Comparison of ENCODE assay signal across 21 cellular contexts in the genomic region with DNA sequence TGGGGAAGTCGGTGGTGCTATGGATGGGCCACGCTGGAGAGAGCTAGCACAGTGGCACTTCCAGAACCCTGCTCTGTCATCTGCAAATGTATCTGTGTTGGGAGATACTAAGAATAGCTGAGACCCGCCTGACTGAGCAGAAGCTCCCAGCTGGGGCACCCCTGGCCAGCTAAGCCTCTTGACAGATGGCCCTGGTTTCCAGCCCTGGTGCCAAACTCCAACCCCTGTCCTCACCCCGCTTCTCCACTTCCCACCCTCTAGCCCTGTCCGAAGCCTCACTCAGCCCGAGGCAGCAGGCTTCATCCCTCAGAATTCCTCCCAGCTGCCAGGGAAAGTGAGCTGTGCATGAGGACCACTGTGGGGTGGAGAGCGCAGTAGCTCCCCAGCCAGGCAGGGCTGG.
DNase-seq lines count a peak whose midpoint lies in the region; ATAC-seq and TF ChIP-seq lines count a peak whose summit lies in the region.
"Had no signal": no experiment of that assay in that cellular context is flagged by ENCODE, and none has a peak within 500 bp of the region (broad histone marks: within the 10 kb centered on the region; RNA-seq: fewer than 3 reads in every experiment).

No MANE protein-coding gene starts in this region.

- H3K79me2 ChIP-seq in neural progenitor cell (ENCODE audit: low read depth) = no peaks in the 10 kb centered on the region

- H3K27ac ChIP-seq in BLaER1 = no peak overlapping the region
- H3K27ac ChIP-seq in neural progenitor cell = no peak overlapping the region
- no peak overlapping the region for H3K27ac ChIP-seq in CD4-positive, alpha-beta T cell (ENCODE audit: low read depth, low read length)

- no peak for TF ChIP-seq CTCF in neural progenitor cell (IDR thresholded peaks at IDR 0.05)
- no peak for TF ChIP-seq CTCF in CD4-positive, alpha-beta T cell (IDR thresholded peaks at IDR 0.05)

- no peaks in the 10 kb centered on the region for H3F3A ChIP-seq in neural progenitor cell (ENCODE audit: low read depth)

- H3K36me3 Mint-ChIP-seq in neural progenitor cell = no peaks in the 10 kb centered on the region
- H3K36me3 Mint-ChIP-seq in CD4-positive, alpha-beta T cell (ENCODE audit: low read depth) = no peaks in the 10 kb centered on the region
- H3K36me3 Mint-ChIP-seq: CD14-positive monocyte had no signal

- POLR2A ChIA-PET in CD4-positive, alpha-beta T cell (lab: Charles Lee) = no interaction called here

- H3K9ac ChIP-seq in BLaER1 (no peak overlapping the region), neural progenitor cell (no peak overlapping the region)

- H3K4me3 ChIP-seq in BLaER1 (no peak overlapping the region), neural progenitor cell (no peak overlapping the region)
- H3K4me3 ChIP-seq: GM12878, GM23338 had no signal

- H3K4me3 Mint-ChIP-seq in neural progenitor cell = no peak overlapping the region
- no peak overlapping the region for H3K4me3 Mint-ChIP-seq in CD4-positive, alpha-beta T cell
- H3K4me3 Mint-ChIP-seq: CD14-positive monocyte, GM23338 had no signal

- H3K27me3 ChIP-seq in BLaER1 = no peaks in the 10 kb centered on the region
- no peaks in the 10 kb centered on the region for H3K27me3 ChIP-seq in neural progenitor cell
- no peaks in the 10 kb centered on the region for H3K27me3 ChIP-seq in CD4-positive, alpha-beta T cell (ENCODE audit: control insufficient read depth, insufficient read depth, low read length)

- peaks cover 22% of the 10 kb centered on the region for H3K4me1 ChIP-seq in BLaER1
- H3K4me1 ChIP-seq in neural progenitor cell = no peaks in the 10 kb centered on the region

- no peaks in the 10 kb centered on the region for H3K4me1 Mint-ChIP-seq in neural progenitor cell
- no peaks in the 10 kb centered on the region for H3K4me1 Mint-ChIP-seq in CD4-positive, alpha-beta T cell (ENCODE audit: low read depth)
- H3K4me1 Mint-ChIP-seq: CD14-positive monocyte, GM23338 had no signal

- H3K9me3 Mint-ChIP-seq in neural progenitor cell = peaks cover 1% of the 10 kb centered on the region
- no peaks in the 10 kb centered on the region for H3K9me3 Mint-ChIP-seq in CD4-positive, alpha-beta T cell
- H3K9me3 Mint-ChIP-seq: CD14-positive monocyte, GM23338 had no signal

- CTCF ChIA-PET in CD4-positive, alpha-beta T cell (lab: Charles Lee) = no interaction called here

- H4K20me1 ChIP-seq in BLaER1 (no peaks in the 10 kb centered on the region), neural progenitor cell (ENCODE audit: low read depth) (no peaks in the 10 kb centered on the region)

- H3K9me3 ChIP-seq in BLaER1 (no peaks in the 10 kb centered on the region), neural progenitor cell (ENCODE audit: low read depth) (no peaks in the 10 kb centered on the region)
- no peaks in the 10 kb centered on the region for H3K9me3 ChIP-seq in CD4-positive, alpha-beta T cell (ENCODE audit: control insufficient read depth, low read length)

- H3K27me3 Mint-ChIP-seq in neural progenitor cell (ENCODE audit: insufficient read depth, low read depth) = peaks cover 8% of the 10 kb centered on the region
- H3K27me3 Mint-ChIP-seq in CD4-positive, alpha-beta T cell = peaks cover 5% of the 10 kb centered on the region

- peak overlapping the region; percentile 75 for H3K4me2 ChIP-seq in BLaER1
- H3K4me2 ChIP-seq in neural progenitor cell = no peak overlapping the region
- H3K4me2 ChIP-seq: GM23338 had no signal

- no peak overlapping the region for H2AFZ ChIP-seq in neural progenitor cell (replicated peaks)
- H2AFZ ChIP-seq: GM23338 had no signal

- peak; percentile 36 for DNase-seq in D341Med (ENCODE audit: low spot score)
- peak; percentile 79 for DNase-seq in NCI-H1694 treated with DMSO at 0.1 percent for 48 hours (lab: John Stamatoyannopoulos, UW)
- peak; percentile 58 for DNase-seq in islet precursor cell
- DNase-seq in neural progenitor cell (ENCODE audit: low spot score) = no peak
- DNase-seq in CD4-positive, alpha-beta T cell = no peak
- DNase-seq: COR-L47; GF-D8; MM.1S; NCI-H1092 treated with DMSO at 0.1 percent for 48 hours; NCI-H187; NCI-H2107; NCI-H69; NK-92 treated with Interleukin-12 subunit alpha and Interleukin-12 subunit beta, amount 100 ng/mL, for 24 hours; SIG-M5; T-helper 1 cell had no signal

- H3K36me3 ChIP-seq in BLaER1 (no peaks in the 10 kb centered on the region), neural progenitor cell (no peaks in the 10 kb centered on the region)

- intact Hi-C loops in CD4-positive, alpha-beta T cell (cut with DNase I, micrococcal nuclease) = no loop called here

- no peak for ATAC-seq in HG03520 (IDR thresholded peaks at IDR 0.05; ENCODE audit: unreplicated experiment)
- ATAC-seq in CD4-positive, alpha-beta T cell (ENCODE audit: poor library complexity) = no peak
- ATAC-seq: GM12878, GM23338, SK-N-SH treated with all-trans-retinoic acid at 6 μM for 48 hours had no signal

- H3K27ac Mint-ChIP-seq in neural progenitor cell = no peak overlapping the region
- H3K27ac Mint-ChIP-seq in CD4-positive, alpha-beta T cell = no peak overlapping the region
- H3K27ac Mint-ChIP-seq: CD14-positive monocyte, GM23338 had no signal

Comparison
In these comparisons a context has a peak if more than half of its experiments do, and no peak if none do; other contexts are left out.
1. DNase-seq: peak in D341Med (single experiment), NCI-H1694 treated with DMSO at 0.1 percent for 48 hours (single experiment) and islet precursor cell (single experiment); none in neural progenitor cell (single experiment) and CD4-positive, alpha-beta T cell (0 of 10).